In the genomic region with DNA sequence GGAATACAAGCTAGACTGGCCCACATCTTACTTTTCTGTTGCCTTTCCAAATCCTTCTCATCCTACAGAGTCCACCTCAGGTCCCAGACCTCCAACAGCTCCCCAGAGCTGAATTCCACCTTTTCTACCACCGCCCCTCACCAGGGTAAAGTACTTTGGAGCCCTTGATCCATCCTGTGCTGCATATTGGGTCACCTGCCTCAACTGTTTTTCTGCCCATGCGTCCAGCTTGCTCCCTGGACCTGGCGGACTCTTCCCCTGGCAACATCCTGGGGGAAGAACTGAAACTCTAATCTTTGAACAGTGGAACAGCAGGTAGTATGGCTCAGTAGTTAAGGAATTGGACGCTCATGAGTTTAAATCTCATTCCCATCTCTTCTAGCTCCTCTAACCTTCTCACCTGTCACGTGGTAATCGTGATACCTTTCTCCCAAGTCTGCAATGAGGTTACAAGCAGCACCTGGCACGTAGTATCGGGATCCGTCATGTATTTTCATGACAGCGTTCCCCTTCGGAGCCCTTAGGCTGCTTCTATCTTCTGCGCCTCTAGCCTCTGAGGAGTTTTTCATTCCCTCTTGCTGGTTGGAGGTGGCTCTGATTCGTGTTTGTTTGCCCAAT, we compare ENCODE assay signal across 14 cellular contexts.
"Had no signal": no experiment of that assay in that cellular context is flagged by ENCODE, and none has a peak within 500 bp of the region (broad histone marks: within the 10 kb centered on the region; RNA-seq: fewer than 3 reads in every experiment).

No MANE protein-coding gene starts in this region.

- H3K9me3 ChIP-seq: body of pancreas, lower lobe of right lung, pancreas, SK-N-SH, tibial nerve had no signal

- H3K9me3 Mint-ChIP-seq: activated naive CD4-positive, alpha-beta T cell treated with anti-CD3 and anti-CD28 coated beads, Interleukin-2, amount 50 U/mL, for 72 hours; activated T-cell treated with anti-CD3 and anti-CD28 coated beads, Interleukin-2, amount 50 U/mL, for 4 hours; central memory CD8-positive, alpha-beta T cell; naive B cell; stimulated activated memory B cell treated with anti-CD40 and anti-IgM and Interleukin-4, amounts not matched to agents 10 μg/mL and 1 μg/mL and 100 μg/mL, for 72 hours had no signal

- H3K36me3 Mint-ChIP-seq: activated CD8-positive, alpha-beta memory T cell treated with anti-CD3 and anti-CD28 coated beads, Interleukin-2, amount 10 ng/mL, durations not matched to agents 7 days and 5 days; activated naive CD4-positive, alpha-beta T cell treated with anti-CD3 and anti-CD28 coated beads, Interleukin-2, amount 50 U/mL, for 72 hours; naive B cell; stimulated activated memory B cell treated with anti-CD40 and anti-IgM and Interleukin-4, amounts not matched to agents 10 μg/mL and 1 μg/mL and 100 μg/mL, for 72 hours had no signal

- H3K27me3 ChIP-seq: body of pancreas, pancreas had no signal

- DNase-seq: activated gamma-delta T cell, T1000 had no signal

- H3K27ac Mint-ChIP-seq: activated CD8-positive, alpha-beta memory T cell treated with anti-CD3 and anti-CD28 coated beads, Interleukin-2, amount 10 ng/mL, durations not matched to agents 7 days and 5 days; activated naive CD4-positive, alpha-beta T cell treated with anti-CD3 and anti-CD28 coated beads, Interleukin-2, amount 50 U/mL, for 72 hours; naive B cell; stimulated activated memory B cell treated with anti-CD40 and anti-IgM and Interleukin-4, amounts not matched to agents 10 μg/mL and 1 μg/mL and 100 μg/mL, for 72 hours had no signal

- H3K36me3 ChIP-seq: lower lobe of right lung, pancreas had no signal

- H3K4me3 ChIP-seq: body of pancreas, lower lobe of right lung, pancreas, tibial nerve had no signal

- H3K4me3 Mint-ChIP-seq: activated CD8-positive, alpha-beta memory T cell treated with anti-CD3 and anti-CD28 coated beads, Interleukin-2, amount 10 ng/mL, durations not matched to agents 7 days and 5 days; activated T-cell treated with anti-CD3 and anti-CD28 coated beads, Interleukin-2, amount 50 U/mL, for 4 hours; central memory CD8-positive, alpha-beta T cell; stimulated activated memory B cell treated with anti-CD40 and anti-IgM and Interleukin-4, amounts not matched to agents 10 μg/mL and 1 μg/mL and 100 μg/mL, for 72 hours had no signal

- ATAC-seq: stimulated activated memory B cell treated with anti-CD40 and anti-IgM and Interleukin-4, amounts not matched to agents 10 μg/mL and 1 μg/mL and 100 μg/mL, for 72 hours had no signal

- H3K4me1 ChIP-seq: body of pancreas, lower lobe of right lung, pancreas had no signal

- H3K27ac ChIP-seq: body of pancreas, coronary artery, lower lobe of right lung, pancreas, tibial nerve had no signal
